In the genomic region with DNA sequence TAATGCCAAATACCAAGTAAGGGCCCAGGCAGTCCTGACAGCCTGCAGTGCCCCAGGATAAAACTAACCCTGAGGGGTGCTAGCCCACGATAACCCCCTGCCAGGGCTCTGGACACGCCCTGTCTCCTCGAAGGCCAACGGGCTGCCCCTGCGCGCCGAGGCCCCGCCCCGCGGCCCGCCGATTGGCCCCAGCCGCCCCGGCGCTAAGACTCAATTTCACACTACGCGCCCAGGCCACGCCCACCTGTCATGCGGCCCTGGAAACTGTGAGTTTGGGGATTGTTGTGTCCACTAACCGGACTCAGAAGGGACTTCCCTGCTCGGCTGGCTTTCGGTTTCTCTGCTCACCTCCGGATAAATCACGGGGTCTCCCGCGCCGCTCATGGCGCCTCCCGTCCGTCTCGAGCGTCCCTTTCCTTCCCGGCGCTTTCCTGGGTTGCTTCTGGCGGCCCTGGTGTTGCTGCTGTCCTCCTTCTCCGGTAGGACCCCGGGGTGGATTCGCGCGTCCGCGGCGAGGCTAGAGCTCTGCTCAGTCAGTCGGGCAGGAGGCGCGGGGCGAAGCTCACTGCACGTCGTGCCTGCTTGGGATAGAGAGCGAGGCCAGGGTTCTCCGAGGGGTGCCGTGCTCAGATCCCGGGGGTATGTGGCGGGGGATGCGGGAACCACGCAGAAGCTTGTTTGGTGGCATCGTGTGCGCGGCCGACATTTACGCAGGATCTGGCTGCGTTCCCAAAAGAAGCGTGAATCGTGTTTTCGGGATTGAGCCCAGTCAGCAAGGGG, we compare ENCODE assay signal across 8 cellular contexts. TPM values are rescaled to one million over a fixed set of nuclear protein-coding genes. Genes with fewer than 3 reads are reported as not detected.
DNase-seq lines count a peak whose midpoint lies in the region; ATAC-seq and TF ChIP-seq lines count a peak whose summit lies in the region.

A gene (plus strand): TSS at position 282 of the 780 bp plus-strand sequence. CDS start 101 bp downstream, at position 383.

- H3K27me3 Mint-ChIP-seq in CD14-positive monocyte (ENCODE audit: low read depth in 3 of 3), result peaks cover 6 to 11% (median 7%) of the 10 kb centered on the region in 3 donors

- TF ChIP-seq CTCF in CD14-positive monocyte (IDR thresholded peaks at IDR 0.05) (no peak), cardiac fibroblast (IDR thresholded peaks at IDR 0.05; ENCODE audit: low read depth, low read length) (no peak)

- peak within 1 kb of the TSS in 6 of 7 donors; percentile 7 to 88 (median 68) for H3K27ac Mint-ChIP-seq in CD14-positive monocyte

- peaks cover 0 to 2% (median 0%) of the 10 kb centered on the region in 7 donors for H3K9me3 Mint-ChIP-seq in CD14-positive monocyte

- peak within 1 kb of the TSS; percentile 88 to 91 for H3K4me3 Mint-ChIP-seq in CD14-positive monocyte

- H3K4me3 ChIP-seq in cardiac fibroblast (replicated peaks in 1 of 2; ENCODE audit: low read depth in 2 of 2, low read length in 2 of 2), result peak within 1 kb of the TSS; percentile 62 to 65

- peak; percentile 97 for ATAC-seq in GM19463 (IDR thresholded peaks at IDR 0.05; ENCODE audit: unreplicated experiment)

- DNase-seq in CD14-positive monocyte (ENCODE audit: low spot score) (peak; percentile 80), HUDEP-2 (lab: John Stamatoyannopoulos, UW; ENCODE audit: unreplicated experiment in 76 of 76) (peak in 60 of 76 experiments; percentile 18 to 88 (median 66)), cardiac fibroblast (ENCODE audit: low read depth in 2 of 2) (peak; percentile 45 to 57), inferior parietal cortex (ENCODE audit: extremely low spot score) (peak; percentile 82), cortex of kidney (lab: John Stamatoyannopoulos, UW) (no peak)
- DNase-seq in activated CD4-positive, CD25-positive, alpha-beta regulatory T cell (lab: John Stamatoyannopoulos, UW), result peak; percentile 22 to 45 (median 30)
- peak; percentile 10 to 56 for DNase-seq in stimulated activated CD4-positive, alpha-beta T cell treated with anti-CD3 and anti-CD28 coated beads, Interleukin-1b, Interleukin-23, amount 100 ng/mL, for 1 hour (ENCODE audit: low read depth in 2 of 2)

- intact Hi-C loops in CD14-positive monocyte (cut with micrococcal nuclease), result no loop called here

- peaks cover 19 to 27% of the 10 kb centered on the region in 2 donors for H3K36me3 Mint-ChIP-seq in CD14-positive monocyte

- H3K4me1 Mint-ChIP-seq in CD14-positive monocyte, result peaks cover 19% of the 10 kb centered on the region

RNA-seq across cellular contexts. Expression of the gene that starts here (rescaled TPM):
- not detected for polyA plus RNA-seq in CD14-positive monocyte

Comparison
In these comparisons a context has a peak if more than half of its experiments do, and no peak if none do; other contexts are left out.
1. Peak in DNase-seq in CD14-positive monocyte; RNA of the gene not detected or under 1 TPM.